ENCODE assay signal across 22 cellular contexts in the genomic region with DNA sequence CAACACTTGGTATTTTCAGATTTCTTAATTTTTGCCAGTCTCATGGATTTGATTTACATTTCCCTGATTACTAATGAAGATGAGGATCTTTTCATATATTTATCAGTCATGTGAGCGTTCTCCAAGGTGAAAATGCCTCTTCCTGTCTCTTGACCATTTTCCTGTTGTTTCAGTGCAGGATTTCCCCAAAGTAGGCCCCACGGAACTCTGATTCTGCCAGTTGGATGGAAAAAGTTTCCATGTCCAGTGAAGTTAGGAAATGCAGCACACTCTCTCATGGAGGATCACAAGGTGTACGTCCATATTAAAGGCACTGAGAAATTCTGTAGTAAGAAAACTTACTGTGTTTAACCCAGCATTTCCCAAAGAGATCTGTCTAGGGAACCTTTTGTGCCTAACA.
"Had no signal": no experiment of that assay in that cellular context is flagged by ENCODE, and none has a peak within 500 bp of the region (broad histone marks: within the 10 kb centered on the region; RNA-seq: fewer than 3 reads in every experiment).

No MANE protein-coding gene starts in this region.

- H3K4me1 ChIP-seq: breast epithelium, colonic mucosa, prostate gland, suprapubic skin had no signal

- H3K4me3 ChIP-seq: breast epithelium, colonic mucosa, lung, ovary, prostate gland, suprapubic skin, tibial nerve had no signal

- DNase-seq: activated CD4-positive, alpha-beta T cell treated with anti-CD3 and anti-CD28 coated beads for 4 hours; activated CD4-positive, alpha-beta T cell treated with anti-CD3 and anti-CD28 coated beads, Interleukin-2, amount 50 U/mL, for 48 hours; activated CD4-positive, CD25-positive, alpha-beta regulatory T cell; activated CD8-positive, alpha-beta memory T cell treated with anti-CD3 and anti-CD28 coated beads, Interleukin-2, amount 50 U/mL, for 48 hours; activated effector memory CD4-positive, alpha-beta T cell treated with anti-CD3 and anti-CD28 coated beads, Interleukin-2, amount 50 U/mL, for 16 hours; activated naive CD4-positive, alpha-beta T cell treated with anti-CD3 and anti-CD28 coated beads, Interleukin-2, amount 10 ng/mL, durations not matched to agents 7 days and 5 days; activated T-cell treated with anti-CD3 and anti-CD28 coated beads, Interleukin-2, amount 50 U/mL, for 48 hours; colonic mucosa; erythroblast; foreskin fibroblast; natural killer cell; ovary; stimulated activated CD4-positive, alpha-beta T cell treated with anti-CD3 and anti-CD28 coated beads, Interleukin-4, amount 100 ng/mL, for 4 hours; stimulated activated naive CD8-positive, alpha-beta T cell treated with anti-CD3 and anti-CD28 coated beads, Interleukin-15, amount 100 ng/mL, for 72 hours; T1000 had no signal

- H3K4me3 Mint-ChIP-seq: activated naive CD4-positive, alpha-beta T cell treated with anti-CD3 and anti-CD28 coated beads, Interleukin-2, amount 10 ng/mL, durations not matched to agents 7 days and 5 days; mesothelial cell of epicardium; natural killer cell; stimulated activated naive CD8-positive, alpha-beta T cell treated with anti-CD3 and anti-CD28 coated beads, Interleukin-15, amount 100 ng/mL, for 72 hours had no signal

- H3K27me3 Mint-ChIP-seq: activated naive CD4-positive, alpha-beta T cell treated with anti-CD3 and anti-CD28 coated beads, Interleukin-2, amount 10 ng/mL, durations not matched to agents 7 days and 5 days; stimulated activated naive CD8-positive, alpha-beta T cell treated with anti-CD3 and anti-CD28 coated beads, Interleukin-15, amount 100 ng/mL, for 72 hours had no signal

- H3K9me3 Mint-ChIP-seq: activated naive CD4-positive, alpha-beta T cell treated with anti-CD3 and anti-CD28 coated beads, Interleukin-2, amount 10 ng/mL, durations not matched to agents 7 days and 5 days; mesothelial cell of epicardium; natural killer cell; stimulated activated naive CD8-positive, alpha-beta T cell treated with anti-CD3 and anti-CD28 coated beads, Interleukin-15, amount 100 ng/mL, for 72 hours had no signal

- H3K27me3 ChIP-seq: breast epithelium, colonic mucosa, ovary, suprapubic skin, tibial nerve had no signal

- H3K9me3 ChIP-seq: breast epithelium, colonic mucosa, ovary, prostate gland, suprapubic skin, tibial nerve had no signal

- H3K4me1 Mint-ChIP-seq: activated naive CD4-positive, alpha-beta T cell treated with anti-CD3 and anti-CD28 coated beads, Interleukin-2, amount 10 ng/mL, durations not matched to agents 7 days and 5 days; mesothelial cell of epicardium; stimulated activated naive CD8-positive, alpha-beta T cell treated with anti-CD3 and anti-CD28 coated beads, Interleukin-15, amount 100 ng/mL, for 72 hours had no signal

- H3K27ac Mint-ChIP-seq: activated naive CD4-positive, alpha-beta T cell treated with anti-CD3 and anti-CD28 coated beads, Interleukin-2, amount 10 ng/mL, durations not matched to agents 7 days and 5 days; mesothelial cell of epicardium; stimulated activated naive CD8-positive, alpha-beta T cell treated with anti-CD3 and anti-CD28 coated beads, Interleukin-15, amount 100 ng/mL, for 72 hours had no signal

- H3K36me3 ChIP-seq: colonic mucosa, ovary, prostate gland had no signal

- H3K27ac ChIP-seq: breast epithelium, colonic mucosa, ovary, prostate gland, suprapubic skin, tibial nerve had no signal

- H3K36me3 Mint-ChIP-seq: natural killer cell had no signal

- ATAC-seq: left lobe of liver; natural killer cell; stimulated activated naive CD8-positive, alpha-beta T cell treated with anti-CD3 and anti-CD28 coated beads, Interleukin-15, amount 100 ng/mL, for 72 hours had no signal
